Comparison of ENCODE assay signal across 8 cellular contexts in genomic region chr15:64731012-64731806, GRCh38. TPM values are rescaled to one million over a fixed set of nuclear protein-coding genes. Genes with fewer than 3 reads are reported as not detected.
A peak's percentile ranks its signal among the peaks of the same experiment; 100 is the strongest.
DNase-seq lines count a peak whose midpoint lies in the region; ATAC-seq, FAIRE-seq and TF ChIP-seq lines count a peak whose summit lies in the region.

No MANE protein-coding gene starts in this region.

- H3K4me1 ChIP-seq in foreskin keratinocyte (no peaks in the 10 kb centered on the region), suprapubic skin (peaks cover 6% of the 10 kb centered on the region)

- ATAC-seq in foreskin keratinocyte (peak; percentile 71), GM19035 (IDR thresholded peaks at IDR 0.05; ENCODE audit: unreplicated experiment) (no peak)

- no peak overlapping the region for H3K4me3 Mint-ChIP-seq in activated T-helper 1 cell treated with anti-CD3 and anti-CD28 coated beads, Interleukin-12 subunit alpha, Interleukin-12 subunit beta, Interleukin-2, Interleukin-4 antibody, amounts not matched to agents 30 ng/mL and 10 ng/mL and 1 ng/mL, durations not matched to agents 14 hours and 24 hours and 36 hours

- no peaks in the 10 kb centered on the region for H3K36me3 Mint-ChIP-seq in activated T-helper 1 cell treated with anti-CD3 and anti-CD28 coated beads, Interleukin-12 subunit alpha, Interleukin-12 subunit beta, Interleukin-2, Interleukin-4 antibody, amounts not matched to agents 30 ng/mL and 10 ng/mL and 1 ng/mL, durations not matched to agents 14 hours and 24 hours and 36 hours (ENCODE audit: low read depth)

- peaks cover 4% of the 10 kb centered on the region for H3K27me3 Mint-ChIP-seq in activated T-helper 1 cell treated with anti-CD3 and anti-CD28 coated beads, Interleukin-12 subunit alpha, Interleukin-12 subunit beta, Interleukin-2, Interleukin-4 antibody, amounts not matched to agents 30 ng/mL and 10 ng/mL and 1 ng/mL, durations not matched to agents 14 hours and 24 hours and 36 hours (ENCODE audit: insufficient read depth)

- FAIRE-seq in G401.6 (lab: Jason Lieb, UNC) = peak; percentile 33

- H3K36me3 ChIP-seq in suprapubic skin = no peaks in the 10 kb centered on the region

- H3K9me3 Mint-ChIP-seq in activated T-helper 1 cell treated with anti-CD3 and anti-CD28 coated beads, Interleukin-12 subunit alpha, Interleukin-12 subunit beta, Interleukin-2, Interleukin-4 antibody, amounts not matched to agents 30 ng/mL and 10 ng/mL and 1 ng/mL, durations not matched to agents 14 hours and 24 hours and 36 hours = no peaks in the 10 kb centered on the region

- H3K4me1 Mint-ChIP-seq in activated T-helper 1 cell treated with anti-CD3 and anti-CD28 coated beads, Interleukin-12 subunit alpha, Interleukin-12 subunit beta, Interleukin-2, Interleukin-4 antibody, amounts not matched to agents 30 ng/mL and 10 ng/mL and 1 ng/mL, durations not matched to agents 14 hours and 24 hours and 36 hours (ENCODE audit: low read depth) = peaks cover 14% of the 10 kb centered on the region

- TF ChIP-seq EP300 in suprapubic skin (IDR thresholded peaks at IDR 0.05) = no peak

- TF ChIP-seq POLR2A in suprapubic skin (IDR thresholded peaks at IDR 0.05) = no peak

- intact Hi-C loops in activated T-helper 1 cell treated with anti-CD3 and anti-CD28 coated beads, Interleukin-12 subunit alpha, Interleukin-12 subunit beta, Interleukin-2, Interleukin-4 antibody, amounts not matched to agents 30 ng/mL and 10 ng/mL and 1 ng/mL, durations not matched to agents 14 hours and 24 hours and 36 hours (cut with micrococcal nuclease) = loop anchor here (1.0 kb wide), 3 partner anchors 28 to 174 kb away; no protein-coding TSS in a partner anchor

- no peak overlapping the region for H3K27ac Mint-ChIP-seq in activated T-helper 1 cell treated with anti-CD3 and anti-CD28 coated beads, Interleukin-12 subunit alpha, Interleukin-12 subunit beta, Interleukin-2, Interleukin-4 antibody, amounts not matched to agents 30 ng/mL and 10 ng/mL and 1 ng/mL, durations not matched to agents 14 hours and 24 hours and 36 hours

- DNase-seq in RPMI7951 (ENCODE audit: low read depth) (peak; percentile 61), foreskin keratinocyte (peak; percentile 28 to 60), nucleus accumbens (lab: John Stamatoyannopoulos, UW) (peak in 54 of 56 donors; percentile 13 to 94 (median 62)), suprapubic skin (ENCODE audit: low spot score in 2 of 2) (peak; percentile 90 to 92)
- peak; percentile 74 for DNase-seq in activated T-helper 1 cell treated with anti-CD3 and anti-CD28 coated beads, Interleukin-12 subunit alpha, Interleukin-12 subunit beta, Interleukin-2, Interleukin-4 antibody, amounts not matched to agents 30 ng/mL and 10 ng/mL and 1 ng/mL, durations not matched to agents 14 hours and 24 hours and 36 hours (ENCODE audit: low spot score)

- H3K27me3 ChIP-seq in foreskin keratinocyte = no peaks in the 10 kb centered on the region
- no peaks in the 10 kb centered on the region for H3K27me3 ChIP-seq in suprapubic skin

- H3K4me3 ChIP-seq in suprapubic skin = no peak overlapping the region

- H3K27ac ChIP-seq in foreskin keratinocyte = no peak overlapping the region
- no peak overlapping the region for H3K27ac ChIP-seq in suprapubic skin

- WGBS in suprapubic skin = 28% methylated on average over 12 of the region's 16 CpGs

- no peaks in the 10 kb centered on the region for H3K9me3 ChIP-seq in suprapubic skin

- TF ChIP-seq CTCF in LNCAP (IDR thresholded peaks at IDR 0.05) (peak; percentile 88), foreskin keratinocyte (conservative IDR thresholded peaks at IDR 0.05) (peak; percentile 98), suprapubic skin (IDR thresholded peaks at IDR 0.05) (peak; percentile 81 to 92)

RNA-seq across cellular contexts. Expression of gene RBPMS2, which starts 44.2 kb away (rescaled TPM):
- not detected in 2 replicates for total RNA-seq in RPMI7951 (2014; rRNA removed; shearing (Covaris generic))
- 0.10 TPM in 1 of 2 replicates, not detected in the other for total RNA-seq in activated T-helper 1 cell treated with anti-CD3 and anti-CD28 coated beads, Interleukin-12 subunit alpha, Interleukin-12 subunit beta, Interleukin-2, Interleukin-4 antibody, amounts not matched to agents 30 ng/mL and 10 ng/mL and 1 ng/mL, durations not matched to agents 14 hours and 24 hours and 36 hours
- total RNA-seq in foreskin keratinocyte (not detected in 2 replicates), suprapubic skin (1 to 10 TPM in 1 of 4 donors, under 1 TPM in 3; 0.68 to 1.1 (median 0.79) TPM)
- polyA plus RNA-seq in foreskin keratinocyte = not detected in 2 replicates
